In the genomic region with DNA sequence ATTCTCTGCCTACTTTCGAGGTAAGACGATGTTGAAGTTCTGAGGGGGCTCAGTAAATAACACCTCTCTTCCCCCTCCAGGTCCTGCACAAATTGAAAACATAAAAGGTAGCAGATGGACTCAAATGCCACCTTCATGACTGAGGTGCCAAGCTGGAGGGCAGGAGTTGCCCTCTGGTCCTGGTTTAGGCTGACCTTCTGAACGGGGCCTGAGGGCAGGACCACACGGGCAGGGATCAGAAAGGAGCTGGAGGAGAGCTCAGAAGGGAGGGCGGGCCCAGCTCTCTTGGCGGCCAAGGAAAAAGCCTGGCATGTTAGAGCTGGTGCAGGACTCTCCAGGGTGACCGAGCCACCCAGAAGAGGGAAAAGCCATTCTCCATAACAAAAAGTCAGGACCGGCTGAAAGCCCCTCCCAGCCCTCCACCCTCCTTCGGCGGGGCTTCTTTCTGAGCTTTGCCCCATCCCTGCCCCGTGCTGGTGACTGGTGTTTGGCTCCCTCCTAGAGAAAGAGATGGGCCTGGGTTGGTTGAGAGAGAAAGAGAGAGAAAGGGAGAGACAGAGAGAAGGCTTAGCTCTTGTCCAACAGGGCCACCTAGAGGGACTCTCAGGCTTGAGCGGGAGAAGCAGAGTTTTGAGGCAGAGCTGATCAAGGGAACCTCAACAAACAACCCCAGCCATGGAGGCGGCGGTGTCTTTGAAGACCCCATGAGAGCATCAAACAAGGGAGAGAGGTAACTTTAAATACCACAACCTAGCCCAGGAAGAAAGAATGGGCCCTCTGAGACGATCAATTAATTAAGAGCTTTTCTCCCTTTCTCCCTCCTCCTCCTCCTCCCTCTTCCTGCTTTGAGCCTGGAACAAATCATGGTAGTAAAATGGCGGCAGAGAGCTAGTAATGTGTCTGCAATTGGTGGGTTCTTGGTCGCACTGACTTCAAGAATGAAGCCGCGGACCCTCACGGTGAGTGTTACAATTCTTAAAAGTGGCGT, we compare ENCODE assay signal across 8 cellular contexts. TPM values are rescaled to one million over a fixed set of nuclear protein-coding genes. Genes with fewer than 3 reads are reported as not detected.
DNase-seq lines count a peak whose midpoint lies in the region; ATAC-seq and TF ChIP-seq lines count a peak whose summit lies in the region.

No MANE protein-coding gene starts in this region.

- no peaks in the 10 kb centered on the region for H4K20me1 ChIP-seq in KMS-11 (ENCODE audit: insufficient read depth)

- peak; percentile 67; the same call in 1 of the 2 replicates for TF ChIP-seq CTCF in KMS-11 (conservative IDR thresholded peaks at IDR 0.05; ENCODE audit: low read depth, low read length)
- TF ChIP-seq CTCF in WI38 (IDR thresholded peaks at IDR 0.05; ENCODE audit: low read depth, low read length) = peak; percentile 63
- TF ChIP-seq CTCF in foreskin keratinocyte (conservative IDR thresholded peaks at IDR 0.05) = peak; percentile 81

- peak; percentile 50 for DNase-seq in stimulated activated CD4-positive, alpha-beta T cell treated with anti-CD3 and anti-CD28 coated beads, Interleukin-15, amount 100 ng/mL, for 24 hours
- DNase-seq in stimulated activated CD4-positive, alpha-beta T cell treated with anti-CD3 and anti-CD28 coated beads, Interleukin-4, amount 100 ng/mL, for 4 hours = no peak
- DNase-seq in foreskin keratinocyte (peak in 1 of 2 donors; percentile 47), renal cortical epithelial cell (ENCODE audit: low read depth) (peak; percentile 27), NCI-H1048 (lab: John Stamatoyannopoulos, UW) (no peak)
- DNase-seq in activated CD4-positive, CD25-positive, alpha-beta regulatory T cell treated with anti-CD3 and anti-CD28 coated beads, Interleukin-2, amount 50 U/mL, for 72 hours = no peak

- peak; percentile 90 for ATAC-seq in foreskin keratinocyte

- H3K4me1 ChIP-seq in KMS-11 (ENCODE audit: low read depth, poor library complexity, severe bottlenecking) (no peaks in the 10 kb centered on the region), foreskin keratinocyte (no peaks in the 10 kb centered on the region)

- H3K4me3 ChIP-seq in KMS-11 (IDR thresholded peaks at IDR 0.05; ENCODE audit: insufficient read depth, low read depth, low read length) (no peak overlapping the region), WI38 (ENCODE audit: low read depth, low read length) (no peak overlapping the region)

- no peaks in the 10 kb centered on the region for H3K27me3 ChIP-seq in KMS-11 (ENCODE audit: insufficient read depth, low read depth)
- no peaks in the 10 kb centered on the region for H3K27me3 ChIP-seq in foreskin keratinocyte

- no peaks in the 10 kb centered on the region for H3K79me2 ChIP-seq in KMS-11 (ENCODE audit: insufficient read depth, low read depth)

- H2AFZ ChIP-seq in KMS-11 (ENCODE audit: low read depth) = no peak overlapping the region

- H3K27ac ChIP-seq in KMS-11 = no peak overlapping the region
- no peak overlapping the region for H3K27ac ChIP-seq in foreskin keratinocyte

- no peak overlapping the region for H3K9ac ChIP-seq in KMS-11

- H3K4me2 ChIP-seq in KMS-11 = no peak overlapping the region

- no peaks in the 10 kb centered on the region for H3K36me3 ChIP-seq in KMS-11 (ENCODE audit: insufficient read depth)

RNA-seq across cellular contexts. Expression of gene WIPF1, which starts 50.8 kb away (rescaled TPM):
- total RNA-seq in foreskin keratinocyte (5.2 and 5.8 TPM in 2 replicates), renal cortical epithelial cell (3.0 and 8.6 TPM in 2 replicates)
- 3.5 and 4.2 TPM in 2 replicates for polyA plus RNA-seq in foreskin keratinocyte

RNA-seq across cellular contexts. Expression of gene GPR155, which starts 60.0 kb away (rescaled TPM):
- 2.8 and 3.6 TPM in 2 replicates for total RNA-seq in foreskin keratinocyte
- 0.68 and 0.69 TPM in 2 replicates for polyA plus RNA-seq in foreskin keratinocyte
- 3.3 and 7.0 TPM in 2 replicates for total RNA-seq in renal cortical epithelial cell

Comparison
In these comparisons a context has a peak if more than half of its experiments do, and no peak if none do; other contexts are left out.
1. DNase-seq: peak in stimulated activated CD4-positive, alpha-beta T cell treated with anti-CD3 and anti-CD28 coated beads, Interleukin-15, amount 100 ng/mL, for 24 hours (single experiment) and renal cortical epithelial cell (single experiment); none in stimulated activated CD4-positive, alpha-beta T cell treated with anti-CD3 and anti-CD28 coated beads, Interleukin-4, amount 100 ng/mL, for 4 hours (0 of 2), NCI-H1048 (single experiment) and activated CD4-positive, CD25-positive, alpha-beta regulatory T cell treated with anti-CD3 and anti-CD28 coated beads, Interleukin-2, amount 50 U/mL, for 72 hours (single experiment).
2. Peak in every context shown above with its lines, with median percentiles within 50 percentile points of each other: CTCF ChIP-seq.